Comparison of ENCODE assay signal across 1 cellular context in the genomic region with DNA sequence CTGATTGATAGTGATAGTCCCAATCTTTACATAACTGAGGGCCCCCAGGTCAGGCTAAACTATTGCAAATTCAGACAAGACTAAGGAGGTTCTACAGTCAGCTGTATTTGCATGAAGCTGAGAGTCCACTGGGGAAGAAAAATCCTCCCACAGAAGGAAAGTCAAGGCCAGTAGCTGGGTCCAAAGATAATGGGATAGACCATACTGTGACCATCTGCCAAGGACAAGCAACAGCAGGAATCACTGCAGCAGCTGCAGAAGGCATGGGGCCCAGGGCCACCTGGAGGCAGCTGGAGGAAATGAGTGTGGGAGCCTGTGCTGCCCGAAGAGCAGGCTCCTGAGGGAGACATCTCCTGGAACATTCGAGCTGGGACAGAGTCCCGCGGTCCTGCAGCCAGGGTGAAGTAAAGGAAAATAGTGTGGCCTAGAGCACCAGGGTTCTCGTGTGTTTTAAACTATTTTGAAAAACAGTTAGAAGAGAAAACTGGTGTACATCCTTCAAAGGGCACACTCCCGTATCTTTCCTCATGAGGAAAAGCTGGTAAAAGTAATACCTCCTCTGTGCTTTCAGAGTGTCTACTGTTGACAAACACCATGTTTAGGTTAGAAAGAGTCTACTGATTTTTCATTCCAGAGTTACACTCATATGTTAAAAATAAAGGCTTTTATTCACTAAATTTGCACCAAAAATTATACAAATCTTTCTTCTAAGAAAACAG.
TF ChIP-seq lines count a peak whose summit lies in the region.

No MANE protein-coding gene starts in this region.

TF ChIP-seq in K562, 482 proteins besides CTCF, POLR2A, EP300 and RAD21 (continued from another document and continues in another):
- TF ChIP-seq, protein P1, sequence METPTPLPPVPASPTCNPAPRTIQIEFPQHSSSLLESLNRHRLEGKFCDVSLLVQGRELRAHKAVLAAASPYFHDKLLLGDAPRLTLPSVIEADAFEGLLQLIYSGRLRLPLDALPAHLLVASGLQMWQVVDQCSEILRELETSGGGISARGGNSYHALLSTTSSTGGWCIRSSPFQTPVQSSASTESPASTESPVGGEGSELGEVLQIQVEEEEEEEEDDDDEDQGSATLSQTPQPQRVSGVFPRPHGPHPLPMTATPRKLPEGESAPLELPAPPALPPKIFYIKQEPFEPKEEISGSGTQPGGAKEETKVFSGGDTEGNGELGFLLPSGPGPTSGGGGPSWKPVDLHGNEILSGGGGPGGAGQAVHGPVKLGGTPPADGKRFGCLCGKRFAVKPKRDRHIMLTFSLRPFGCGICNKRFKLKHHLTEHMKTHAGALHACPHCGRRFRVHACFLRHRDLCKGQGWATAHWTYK (CRISPR knock-in tag; IDR thresholded peaks at IDR 0.05), result no peak
- TF ChIP-seq LEF1 (IDR thresholded peaks at IDR 0.05) (no peak; the same call in 1 of the 2 replicates), SRSF1 (IDR thresholded peaks at IDR 0.05; ENCODE audit: low read depth, low read length) (no peak), KLF10 (CRISPR knock-in tag; IDR thresholded peaks at IDR 0.05) (no peak), ZNF696 (CRISPR knock-in tag; conservative IDR thresholded peaks at IDR 0.05) (no peak), PML (IDR thresholded peaks at IDR 0.05; ENCODE audit: low read length) (no peak), POLR2AphosphoS2 (IDR thresholded peaks at IDR 0.05; ENCODE audit: low read length) (no peak), ZBTB7A (IDR thresholded peaks at IDR 0.05; ENCODE audit: borderline replicate concordance, control insufficient read depth, low read depth, low read length) (no peak), HIVEP1 (CRISPR knock-in tag; IDR thresholded peaks at IDR 0.05) (no peak), LCOR (CRISPR knock-in tag; IDR thresholded peaks at IDR 0.05) (0 out of 2 replicates have a peak, but pooled peaks have one; percentile 29), SIN3A (IDR thresholded peaks at IDR 0.05; ENCODE audit: borderline replicate concordance in 2 of 2, control insufficient read depth in 1 of 2, low read depth in 2 of 2, low read length in 2 of 2) (no peak), TRIM24 (IDR thresholded peaks at IDR 0.05) (peak; percentile 12 to 55; a peak in 1 of 4 replicates), ZNF707 (CRISPR knock-in tag; conservative IDR thresholded peaks at IDR 0.05) (no peak), NFIX (CRISPR knock-in tag; IDR thresholded peaks at IDR 0.05; ENCODE audit: low read depth) (no peak), TAL1 (IDR thresholded peaks at IDR 0.05) (peak; percentile 37; the same call in 1 of the 2 replicates), FIP1L1 (IDR thresholded peaks at IDR 0.05; ENCODE audit: low read depth, low read length, poor library complexity, severe bottlenecking) (no peak), TEAD1 (CRISPR knock-in tag; IDR thresholded peaks at IDR 0.05) (no peak), SUPT5H (IDR thresholded peaks at IDR 0.05) (no peak), ZZZ3 (IDR thresholded peaks at IDR 0.05) (no peak), TAF15 (IDR thresholded peaks at IDR 0.05; ENCODE audit: low read depth, low read length) (no peak), YBX1 (IDR thresholded peaks at IDR 0.05) (no peak), GABPA (tag; conservative IDR thresholded peaks at IDR 0.05; ENCODE audit: low read depth) (0 out of 2 replicates have a peak, but pooled peaks have one; percentile 14), XRCC5 (IDR thresholded peaks at IDR 0.05; ENCODE audit: low read depth, low read length) (no peak), CAMTA2 (CRISPR knock-in tag; conservative IDR thresholded peaks at IDR 0.05) (no peak)
- TF ChIP-seq, protein P2, sequence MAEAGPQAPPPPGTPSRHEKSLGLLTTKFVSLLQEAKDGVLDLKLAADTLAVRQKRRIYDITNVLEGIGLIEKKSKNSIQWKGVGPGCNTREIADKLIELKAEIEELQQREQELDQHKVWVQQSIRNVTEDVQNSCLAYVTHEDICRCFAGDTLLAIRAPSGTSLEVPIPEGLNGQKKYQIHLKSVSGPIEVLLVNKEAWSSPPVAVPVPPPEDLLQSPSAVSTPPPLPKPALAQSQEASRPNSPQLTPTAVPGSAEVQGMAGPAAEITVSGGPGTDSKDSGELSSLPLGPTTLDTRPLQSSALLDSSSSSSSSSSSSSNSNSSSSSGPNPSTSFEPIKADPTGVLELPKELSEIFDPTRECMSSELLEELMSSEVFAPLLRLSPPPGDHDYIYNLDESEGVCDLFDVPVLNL (CRISPR knock-in tag; IDR thresholded peaks at IDR 0.05; ENCODE audit: low read depth), result no peak
- TF ChIP-seq, protein P3, sequence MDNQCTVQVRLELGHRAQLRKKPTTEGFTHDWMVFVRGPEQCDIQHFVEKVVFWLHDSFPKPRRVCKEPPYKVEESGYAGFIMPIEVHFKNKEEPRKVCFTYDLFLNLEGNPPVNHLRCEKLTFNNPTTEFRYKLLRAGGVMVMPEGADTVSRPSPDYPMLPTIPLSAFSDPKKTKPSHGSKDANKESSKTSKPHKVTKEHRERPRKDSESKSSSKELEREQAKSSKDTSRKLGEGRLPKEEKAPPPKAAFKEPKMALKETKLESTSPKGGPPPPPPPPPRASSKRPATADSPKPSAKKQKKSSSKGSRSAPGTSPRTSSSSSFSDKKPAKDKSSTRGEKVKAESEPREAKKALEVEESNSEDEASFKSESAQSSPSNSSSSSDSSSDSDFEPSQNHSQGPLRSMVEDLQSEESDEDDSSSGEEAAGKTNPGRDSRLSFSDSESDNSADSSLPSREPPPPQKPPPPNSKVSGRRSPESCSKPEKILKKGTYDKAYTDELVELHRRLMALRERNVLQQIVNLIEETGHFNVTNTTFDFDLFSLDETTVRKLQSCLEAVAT (IDR thresholded peaks at IDR 0.05), result no peak
- TF ChIP-seq, protein P4, sequence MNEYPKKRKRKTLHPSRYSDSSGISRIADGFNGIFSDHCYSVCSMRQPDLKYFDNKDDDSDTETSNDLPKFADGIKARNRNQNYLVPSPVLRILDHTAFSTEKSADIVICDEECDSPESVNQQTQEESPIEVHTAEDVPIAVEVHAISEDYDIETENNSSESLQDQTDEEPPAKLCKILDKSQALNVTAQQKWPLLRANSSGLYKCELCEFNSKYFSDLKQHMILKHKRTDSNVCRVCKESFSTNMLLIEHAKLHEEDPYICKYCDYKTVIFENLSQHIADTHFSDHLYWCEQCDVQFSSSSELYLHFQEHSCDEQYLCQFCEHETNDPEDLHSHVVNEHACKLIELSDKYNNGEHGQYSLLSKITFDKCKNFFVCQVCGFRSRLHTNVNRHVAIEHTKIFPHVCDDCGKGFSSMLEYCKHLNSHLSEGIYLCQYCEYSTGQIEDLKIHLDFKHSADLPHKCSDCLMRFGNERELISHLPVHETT (CRISPR knock-in tag; conservative IDR thresholded peaks at IDR 0.05 in 1 of 2, IDR thresholded peaks at IDR 0.05 in 1 of 2), result no peak
- TF ChIP-seq, protein P5, sequence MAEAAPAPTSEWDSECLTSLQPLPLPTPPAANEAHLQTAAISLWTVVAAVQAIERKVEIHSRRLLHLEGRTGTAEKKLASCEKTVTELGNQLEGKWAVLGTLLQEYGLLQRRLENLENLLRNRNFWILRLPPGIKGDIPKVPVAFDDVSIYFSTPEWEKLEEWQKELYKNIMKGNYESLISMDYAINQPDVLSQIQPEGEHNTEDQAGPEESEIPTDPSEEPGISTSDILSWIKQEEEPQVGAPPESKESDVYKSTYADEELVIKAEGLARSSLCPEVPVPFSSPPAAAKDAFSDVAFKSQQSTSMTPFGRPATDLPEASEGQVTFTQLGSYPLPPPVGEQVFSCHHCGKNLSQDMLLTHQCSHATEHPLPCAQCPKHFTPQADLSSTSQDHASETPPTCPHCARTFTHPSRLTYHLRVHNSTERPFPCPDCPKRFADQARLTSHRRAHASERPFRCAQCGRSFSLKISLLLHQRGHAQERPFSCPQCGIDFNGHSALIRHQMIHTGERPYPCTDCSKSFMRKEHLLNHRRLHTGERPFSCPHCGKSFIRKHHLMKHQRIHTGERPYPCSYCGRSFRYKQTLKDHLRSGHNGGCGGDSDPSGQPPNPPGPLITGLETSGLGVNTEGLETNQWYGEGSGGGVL (CRISPR knock-in tag; IDR thresholded peaks at IDR 0.05), result no peak
- TF ChIP-seq, protein P6, sequence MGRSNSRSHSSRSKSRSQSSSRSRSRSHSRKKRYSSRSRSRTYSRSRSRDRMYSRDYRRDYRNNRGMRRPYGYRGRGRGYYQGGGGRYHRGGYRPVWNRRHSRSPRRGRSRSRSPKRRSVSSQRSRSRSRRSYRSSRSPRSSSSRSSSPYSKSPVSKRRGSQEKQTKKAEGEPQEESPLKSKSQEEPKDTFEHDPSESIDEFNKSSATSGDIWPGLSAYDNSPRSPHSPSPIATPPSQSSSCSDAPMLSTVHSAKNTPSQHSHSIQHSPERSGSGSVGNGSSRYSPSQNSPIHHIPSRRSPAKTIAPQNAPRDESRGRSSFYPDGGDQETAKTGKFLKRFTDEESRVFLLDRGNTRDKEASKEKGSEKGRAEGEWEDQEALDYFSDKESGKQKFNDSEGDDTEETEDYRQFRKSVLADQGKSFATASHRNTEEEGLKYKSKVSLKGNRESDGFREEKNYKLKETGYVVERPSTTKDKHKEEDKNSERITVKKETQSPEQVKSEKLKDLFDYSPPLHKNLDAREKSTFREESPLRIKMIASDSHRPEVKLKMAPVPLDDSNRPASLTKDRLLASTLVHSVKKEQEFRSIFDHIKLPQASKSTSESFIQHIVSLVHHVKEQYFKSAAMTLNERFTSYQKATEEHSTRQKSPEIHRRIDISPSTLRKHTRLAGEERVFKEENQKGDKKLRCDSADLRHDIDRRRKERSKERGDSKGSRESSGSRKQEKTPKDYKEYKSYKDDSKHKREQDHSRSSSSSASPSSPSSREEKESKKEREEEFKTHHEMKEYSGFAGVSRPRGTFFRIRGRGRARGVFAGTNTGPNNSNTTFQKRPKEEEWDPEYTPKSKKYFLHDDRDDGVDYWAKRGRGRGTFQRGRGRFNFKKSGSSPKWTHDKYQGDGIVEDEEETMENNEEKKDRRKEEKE (IDR thresholded peaks at IDR 0.05; ENCODE audit: borderline replicate concordance in 1 of 2, control insufficient read depth in 1 of 2, low read depth in 2 of 2, low read length in 1 of 2), result no peak
- TF ChIP-seq, protein P7, sequence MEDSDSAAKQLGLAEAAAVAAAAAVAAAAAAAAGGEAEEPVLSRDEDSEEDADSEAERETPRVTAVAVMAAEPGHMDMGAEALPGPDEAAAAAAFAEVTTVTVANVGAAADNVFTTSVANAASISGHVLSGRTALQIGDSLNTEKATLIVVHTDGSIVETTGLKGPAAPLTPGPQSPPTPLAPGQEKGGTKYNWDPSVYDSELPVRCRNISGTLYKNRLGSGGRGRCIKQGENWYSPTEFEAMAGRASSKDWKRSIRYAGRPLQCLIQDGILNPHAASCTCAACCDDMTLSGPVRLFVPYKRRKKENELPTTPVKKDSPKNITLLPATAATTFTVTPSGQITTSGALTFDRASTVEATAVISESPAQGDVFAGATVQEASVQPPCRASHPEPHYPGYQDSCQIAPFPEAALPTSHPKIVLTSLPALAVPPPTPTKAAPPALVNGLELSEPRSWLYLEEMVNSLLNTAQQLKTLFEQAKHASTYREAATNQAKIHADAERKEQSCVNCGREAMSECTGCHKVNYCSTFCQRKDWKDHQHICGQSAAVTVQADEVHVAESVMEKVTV (CRISPR knock-in tag; IDR thresholded peaks at IDR 0.05), result peak; percentile 67
- TF ChIP-seq, protein P8, sequence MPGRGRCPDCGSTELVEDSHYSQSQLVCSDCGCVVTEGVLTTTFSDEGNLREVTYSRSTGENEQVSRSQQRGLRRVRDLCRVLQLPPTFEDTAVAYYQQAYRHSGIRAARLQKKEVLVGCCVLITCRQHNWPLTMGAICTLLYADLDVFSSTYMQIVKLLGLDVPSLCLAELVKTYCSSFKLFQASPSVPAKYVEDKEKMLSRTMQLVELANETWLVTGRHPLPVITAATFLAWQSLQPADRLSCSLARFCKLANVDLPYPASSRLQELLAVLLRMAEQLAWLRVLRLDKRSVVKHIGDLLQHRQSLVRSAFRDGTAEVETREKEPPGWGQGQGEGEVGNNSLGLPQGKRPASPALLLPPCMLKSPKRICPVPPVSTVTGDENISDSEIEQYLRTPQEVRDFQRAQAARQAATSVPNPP (IDR thresholded peaks at IDR 0.05; ENCODE audit: borderline replicate concordance, insufficient read depth, insufficient read length), result no peak
- TF ChIP-seq, protein P9, sequence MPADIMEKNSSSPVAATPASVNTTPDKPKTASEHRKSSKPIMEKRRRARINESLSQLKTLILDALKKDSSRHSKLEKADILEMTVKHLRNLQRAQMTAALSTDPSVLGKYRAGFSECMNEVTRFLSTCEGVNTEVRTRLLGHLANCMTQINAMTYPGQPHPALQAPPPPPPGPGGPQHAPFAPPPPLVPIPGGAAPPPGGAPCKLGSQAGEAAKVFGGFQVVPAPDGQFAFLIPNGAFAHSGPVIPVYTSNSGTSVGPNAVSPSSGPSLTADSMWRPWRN (IDR thresholded peaks at IDR 0.05; ENCODE audit: low read depth), result no peak
- TF ChIP-seq, protein P10, sequence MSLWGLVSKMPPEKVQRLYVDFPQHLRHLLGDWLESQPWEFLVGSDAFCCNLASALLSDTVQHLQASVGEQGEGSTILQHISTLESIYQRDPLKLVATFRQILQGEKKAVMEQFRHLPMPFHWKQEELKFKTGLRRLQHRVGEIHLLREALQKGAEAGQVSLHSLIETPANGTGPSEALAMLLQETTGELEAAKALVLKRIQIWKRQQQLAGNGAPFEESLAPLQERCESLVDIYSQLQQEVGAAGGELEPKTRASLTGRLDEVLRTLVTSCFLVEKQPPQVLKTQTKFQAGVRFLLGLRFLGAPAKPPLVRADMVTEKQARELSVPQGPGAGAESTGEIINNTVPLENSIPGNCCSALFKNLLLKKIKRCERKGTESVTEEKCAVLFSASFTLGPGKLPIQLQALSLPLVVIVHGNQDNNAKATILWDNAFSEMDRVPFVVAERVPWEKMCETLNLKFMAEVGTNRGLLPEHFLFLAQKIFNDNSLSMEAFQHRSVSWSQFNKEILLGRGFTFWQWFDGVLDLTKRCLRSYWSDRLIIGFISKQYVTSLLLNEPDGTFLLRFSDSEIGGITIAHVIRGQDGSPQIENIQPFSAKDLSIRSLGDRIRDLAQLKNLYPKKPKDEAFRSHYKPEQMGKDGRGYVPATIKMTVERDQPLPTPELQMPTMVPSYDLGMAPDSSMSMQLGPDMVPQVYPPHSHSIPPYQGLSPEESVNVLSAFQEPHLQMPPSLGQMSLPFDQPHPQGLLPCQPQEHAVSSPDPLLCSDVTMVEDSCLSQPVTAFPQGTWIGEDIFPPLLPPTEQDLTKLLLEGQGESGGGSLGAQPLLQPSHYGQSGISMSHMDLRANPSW (CRISPR knock-in tag; IDR thresholded peaks at IDR 0.05), result no peak
